Comparison of ENCODE assay signal across 13 cellular contexts in the genomic region with DNA sequence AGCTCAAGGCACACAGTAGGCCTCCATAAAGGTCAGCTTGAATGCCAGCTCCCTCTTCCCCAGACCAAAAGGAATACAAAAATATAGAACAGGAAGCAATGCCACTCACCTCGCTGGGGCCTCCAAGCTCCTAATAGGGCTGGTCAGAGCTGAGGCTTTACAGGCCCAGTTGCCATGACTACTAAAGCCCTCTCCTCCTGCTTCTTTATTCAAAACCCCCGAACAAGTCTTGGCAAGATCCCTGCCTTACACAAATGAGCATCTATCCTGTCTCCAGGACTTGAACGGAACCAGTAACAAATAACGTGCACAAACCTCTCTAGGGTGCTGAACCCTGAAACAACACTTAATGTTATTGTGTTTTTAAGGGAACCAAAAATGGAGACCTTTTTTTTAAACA.
DNase-seq lines count a peak whose midpoint lies in the region; FAIRE-seq and TF ChIP-seq lines count a peak whose summit lies in the region.
"Had no signal": no experiment of that assay in that cellular context is flagged by ENCODE, and none has a peak within 500 bp of the region (broad histone marks: within the 10 kb centered on the region; RNA-seq: fewer than 3 reads in every experiment).

No MANE protein-coding gene starts in this region.

- no peaks in the 10 kb centered on the region for H3K23me2 ChIP-seq in H1 (ENCODE audit: low read depth, low read length)

- H3K9me3 ChIP-seq in GM23248 (ENCODE audit: low read depth) (no peaks in the 10 kb centered on the region), H1 (ENCODE audit: insufficient read depth in 2 of 2, low read depth in 1 of 2, low read length in 1 of 2) (no peaks in the 10 kb centered on the region), neuronal stem cell (replicated peaks in 1 of 2; ENCODE audit: control insufficient read depth in 2 of 2, insufficient read depth in 1 of 2, low read depth in 1 of 2, low read length in 2 of 2) (peaks cover 0 to 13% of the 10 kb centered on the region in 2 donors), prostate gland (no peaks in the 10 kb centered on the region)
- no peaks in the 10 kb centered on the region for H3K9me3 ChIP-seq in CD8-positive, alpha-beta memory T cell (ENCODE audit: low read length)

- peaks cover 1 to 4% (median 3%) of the 10 kb centered on the region in 3 donors for H3K36me3 Mint-ChIP-seq in CD8-positive, alpha-beta memory T cell

- H3K27me3 Mint-ChIP-seq in CD8-positive, alpha-beta memory T cell: peaks cover 0 to 3% of the 10 kb centered on the region in 2 donors
- H3K27me3 Mint-ChIP-seq: activated T-cell treated with anti-CD3 and anti-CD28 coated beads, Interleukin-2, amount 50 U/mL, for 24 hours had no signal

- DNase-seq in GM23248 (no peak), NCI-H345 (lab: John Stamatoyannopoulos, UW) (peak; percentile 45), H1 (ENCODE audit: low read depth in 1 of 2, low spot score in 2 of 2) (no peak), neuronal stem cell (ENCODE audit: low spot score) (peak; percentile 40), SKM-1 treated with dmso at 0.1 percent for 144 hours (lab: John Stamatoyannopoulos, UW; ENCODE audit: unreplicated experiment) (no peak), SIG-M5 (lab: John Stamatoyannopoulos, UW) (no peak), prostate gland (ENCODE audit: low spot score) (no peak)
- no peak for DNase-seq in CD8-positive, alpha-beta memory T cell
- DNase-seq: activated T-cell treated with anti-CD3 and anti-CD28 coated beads, Interleukin-2, amount 50 U/mL, for 24 hours; NCI-H2107; stimulated activated CD4-positive, alpha-beta T cell treated with anti-CD3 and anti-CD28 coated beads, Interleukin-15, amount 100 ng/mL, for 24 hours; T-helper 2 cell had no signal

- in situ Hi-C loops in GM23248 (cut with MboI): no loop called here

- no peak overlapping the region for H3K4ac ChIP-seq in H1 (replicated peaks; ENCODE audit: insufficient read length, low read depth, low read length)
- no peak overlapping the region for H3K4ac ChIP-seq in neuronal stem cell (ENCODE audit: low read length)

- H3K79me2 ChIP-seq in GM23248 (ENCODE audit: insufficient read depth): peaks cover 3% of the 10 kb centered on the region; the same call in 1 of the 2 replicates
- no peaks in the 10 kb centered on the region for H3K79me2 ChIP-seq in H1 (ENCODE audit: control insufficient read depth in 1 of 2, insufficient read depth in 2 of 2, low read length in 2 of 2)

- no peaks in the 10 kb centered on the region for H3K36me3 ChIP-seq in GM23248 (ENCODE audit: low read depth)
- H3K36me3 ChIP-seq in H1 (ENCODE audit: control insufficient read depth in 2 of 4, insufficient read depth in 4 of 4, low read length in 3 of 4): no peaks in the 10 kb centered on the region
- H3K36me3 ChIP-seq in neuronal stem cell (replicated peaks in 1 of 2; ENCODE audit: control insufficient read depth in 2 of 2, insufficient read depth in 2 of 2, low read length in 2 of 2): no peaks in the 10 kb centered on the region
- no peaks in the 10 kb centered on the region for H3K36me3 ChIP-seq in CD8-positive, alpha-beta memory T cell (ENCODE audit: insufficient read depth, low read length)
- H3K36me3 ChIP-seq in prostate gland: no peaks in the 10 kb centered on the region

- H2BK20ac ChIP-seq in H1 (ENCODE audit: low read length): peak overlapping the region; percentile 13; the same call in 1 of the 2 replicates

- POLR2A ChIA-PET in H1 (lab: Charles Lee; ENCODE audit: partially characterized antibody): no interaction called here
- POLR2A ChIA-PET in CD8-positive, alpha-beta memory T cell (lab: Charles Lee): no interaction called here

- no peaks in the 10 kb centered on the region for H3K79me1 ChIP-seq in H1 (ENCODE audit: low read depth, low read length)
- no peaks in the 10 kb centered on the region for H3K79me1 ChIP-seq in neuronal stem cell (ENCODE audit: low read depth, low read length)

- no peak for TF ChIP-seq RAD21 in H1 (IDR thresholded peaks at IDR 0.05 in 1 of 2, conservative IDR thresholded peaks at IDR 0.05 in 1 of 2; ENCODE audit: low read depth in 2 of 2, low read length in 2 of 2)

- H3K9me2 ChIP-seq in GM23248 (ENCODE audit: insufficient read depth): no peaks in the 10 kb centered on the region

- no peaks in the 10 kb centered on the region for H4K20me1 ChIP-seq in GM23248 (ENCODE audit: insufficient read depth)
- H4K20me1 ChIP-seq in H1 (replicated peaks in 1 of 2; ENCODE audit: control insufficient read depth in 1 of 2, insufficient read depth in 2 of 2, low read length in 2 of 2): no peaks in the 10 kb centered on the region

- peaks cover 23% of the 10 kb centered on the region for H3F3A ChIP-seq in GM23248 (ENCODE audit: insufficient read depth)

- CTCF ChIA-PET in H1 (lab: Charles Lee; ENCODE audit: partially characterized antibody): interaction anchor here (1.4 kb wide), 1 partner anchor 9 kb away, joined by 5 read pairs; no protein-coding TSS in a partner anchor
- CTCF ChIA-PET in CD8-positive, alpha-beta memory T cell (lab: Charles Lee): no interaction called here

- H2BK12ac ChIP-seq in H1 (ENCODE audit: low read depth, low read length) (no peak overlapping the region), neuronal stem cell (ENCODE audit: low read length) (no peak overlapping the region)

- H3K4me1 ChIP-seq in GM23248 (ENCODE audit: insufficient read depth) (peaks cover 37% of the 10 kb centered on the region), H1 (replicated peaks in 1 of 4; ENCODE audit: control insufficient read depth in 3 of 4, insufficient read depth in 4 of 4, low read length in 3 of 4) (peaks cover 0 to 4% (median 0%) of the 10 kb centered on the region in 4 experiments; a peak in 4 of 7 replicates), neuronal stem cell (ENCODE audit: control insufficient read depth in 2 of 2, insufficient read depth in 1 of 2, low read depth in 1 of 2, low read length in 2 of 2) (peaks cover 18 to 23% of the 10 kb centered on the region in 2 donors), prostate gland (replicated peaks) (peaks cover 3% of the 10 kb centered on the region)
- no peaks in the 10 kb centered on the region for H3K4me1 ChIP-seq in CD8-positive, alpha-beta memory T cell (ENCODE audit: insufficient read depth, low read length)

- WGBS in GM23248 (ENCODE audit: low coverage in 1 of 2, low lambda C conversion rate in 2 of 2, missing lambda C conversion rate in 2 of 2), 2 experiments: 66 to 68% methylated on average over 4 of the region's 4 CpGs
- 86% methylated on average over 4 of the region's 4 CpGs; no CpG with 5 or more reads in 1 of the 2 experiments for WGBS in H1 (ENCODE audit: extremely low coverage in 1 of 2, insufficient coverage in 1 of 2, insufficient read length in 1 of 2, insufficient replicate concordance in 2 of 2, low coverage in 1 of 2, low lambda C conversion rate in 2 of 2, missing lambda C conversion rate in 1 of 2), 2 experiments
- no CpG with 5 or more reads among the region's 4 CpGs for WGBS in neuronal stem cell (ENCODE audit: extremely low coverage in 2 of 2, insufficient read length in 2 of 2, insufficient replicate concordance in 1 of 2), 2 donors
- WGBS in prostate gland: 57% methylated on average over 4 of the region's 4 CpGs

- no peak overlapping the region for H2BK15ac ChIP-seq in H1 (ENCODE audit: low read length)
- no peak overlapping the region for H2BK15ac ChIP-seq in neuronal stem cell (ENCODE audit: low read length)

- H3K27ac ChIP-seq in GM23248: peak overlapping the region; percentile 56
- no peak overlapping the region for H3K27ac ChIP-seq in H1 (ENCODE audit: low read depth, low read length)
- peak overlapping the region; percentile 79 for H3K27ac ChIP-seq in neuronal stem cell (replicated peaks; ENCODE audit: low read length)
- H3K27ac ChIP-seq in CD8-positive, alpha-beta memory T cell (ENCODE audit: low read depth, low read length): no peak overlapping the region
- H3K27ac ChIP-seq in prostate gland: no peak overlapping the region

- TF ChIP-seq CTCF in H1 (IDR thresholded peaks at IDR 0.05; ENCODE audit: control extremely low read depth in 1 of 3, insufficient read depth in 1 of 3, low read depth in 1 of 3, low read length in 3 of 3) (no peak), prostate gland (IDR thresholded peaks at IDR 0.05) (no peak)

- TF ChIP-seq EP300 in H1 (IDR thresholded peaks at IDR 0.05; ENCODE audit: borderline replicate concordance in 1 of 2, low read depth in 2 of 2, low read length in 2 of 2): no peak

- H3K18ac ChIP-seq in H1 (ENCODE audit: extremely low read depth, low read length) (no peak overlapping the region; the same call in 1 of the 2 replicates), neuronal stem cell (ENCODE audit: low read length) (peak overlapping the region; percentile 13)

- peak overlapping the region; percentile 57 for H3K4me2 ChIP-seq in GM23248 (ENCODE audit: unreplicated experiment)
- no peak overlapping the region for H3K4me2 ChIP-seq in H1 (ENCODE audit: insufficient read depth in 1 of 2, low read depth in 2 of 2, low read length in 2 of 2)
- H3K4me2 ChIP-seq in neuronal stem cell (ENCODE audit: insufficient read depth, low read length, poor library complexity, severe bottlenecking): peak overlapping the region; percentile 20

- intact Hi-C loops in prostate gland (cut with DNase I): no loop called here

- H2AK5ac ChIP-seq in H1 (ENCODE audit: low read depth, low read length): no peak overlapping the region
- no peak overlapping the region for H2AK5ac ChIP-seq in neuronal stem cell (ENCODE audit: low read depth, low read length)

- no peak overlapping the region for H3K27ac Mint-ChIP-seq in CD8-positive, alpha-beta memory T cell
- H3K27ac Mint-ChIP-seq: activated T-cell treated with anti-CD3 and anti-CD28 coated beads, Interleukin-2, amount 50 U/mL, for 24 hours had no signal

- H3K4me1 Mint-ChIP-seq in CD8-positive, alpha-beta memory T cell: no peaks in the 10 kb centered on the region

- H3K9ac ChIP-seq in GM23248 (no peak overlapping the region), H1 (replicated peaks in 1 of 4; ENCODE audit: extremely low read depth in 1 of 4, low read depth in 3 of 4, low read length in 3 of 4) (no peak overlapping the region), neuronal stem cell (ENCODE audit: low read depth, low read length, poor library complexity) (no peak overlapping the region)

- no peak overlapping the region for H4K5ac ChIP-seq in H1 (ENCODE audit: insufficient read length, low read depth, low read length)

- H3K9me3 Mint-ChIP-seq in CD8-positive, alpha-beta memory T cell: no peaks in the 10 kb centered on the region
- H3K9me3 Mint-ChIP-seq: activated T-cell treated with anti-CD3 and anti-CD28 coated beads, Interleukin-2, amount 50 U/mL, for 24 hours had no signal

- H3K4me3 ChIP-seq in GM23248 (no peak overlapping the region), H1 (ENCODE audit: extremely low read depth in 1 of 4, insufficient read depth in 2 of 4, low read depth in 3 of 4, low read length in 4 of 4) (no peak overlapping the region), neuronal stem cell (ENCODE audit: low read length in 2 of 2) (peak overlapping the region in 1 of 2 donors; percentile 4), prostate gland (no peak overlapping the region)
- no peak overlapping the region for H3K4me3 ChIP-seq in CD8-positive, alpha-beta memory T cell (ENCODE audit: low read length)

- H2BK5ac ChIP-seq in H1 (ENCODE audit: low read depth, low read length) (peak overlapping the region; percentile 31; the same call in 1 of the 2 replicates), neuronal stem cell (ENCODE audit: low read length) (no peak overlapping the region)

- H3K14ac ChIP-seq in H1 (ENCODE audit: insufficient read length): no peak overlapping the region
- no peak overlapping the region for H3K14ac ChIP-seq in neuronal stem cell (ENCODE audit: low read length)

- H3K56ac ChIP-seq in H1 (replicated peaks; ENCODE audit: insufficient read length, low read depth, low read length): no peak overlapping the region

- H2BK120ac ChIP-seq in H1 (replicated peaks; ENCODE audit: low read depth, low read length): no peak overlapping the region
- H2BK120ac ChIP-seq in neuronal stem cell (ENCODE audit: low read depth, low read length): no peak overlapping the region

- FAIRE-seq in H1 (lab: Jason Lieb, UNC): no peak
- FAIRE-seq: H54 had no signal

- no peak overlapping the region for H3K4me3 Mint-ChIP-seq in CD8-positive, alpha-beta memory T cell
- H3K4me3 Mint-ChIP-seq: activated T-cell treated with anti-CD3 and anti-CD28 coated beads, Interleukin-2, amount 50 U/mL, for 24 hours had no signal

- H2AFZ ChIP-seq in GM23248: no peak overlapping the region; the same call in 1 of the 2 replicates
- no peak overlapping the region; the same call in 1 of the 2 replicates for H2AFZ ChIP-seq in H1 (ENCODE audit: low read length)
- H2AFZ ChIP-seq in neuronal stem cell (ENCODE audit: low read length): peak overlapping the region; percentile 26

- no peak for TF ChIP-seq POLR2A in H1 (IDR thresholded peaks at IDR 0.05; ENCODE audit: control extremely low read depth in 1 of 2, low read depth in 2 of 2, low read length in 2 of 2)
- TF ChIP-seq POLR2A in prostate gland (IDR thresholded peaks at IDR 0.05): no peak

- no peak overlapping the region for H4K8ac ChIP-seq in H1 (ENCODE audit: extremely low read depth, insufficient read depth, low read length)
- no peak overlapping the region for H4K8ac ChIP-seq in neuronal stem cell (ENCODE audit: low read depth, low read length)

- no peak overlapping the region for H4K91ac ChIP-seq in H1 (replicated peaks; ENCODE audit: insufficient read length, low read length)
- H4K91ac ChIP-seq in neuronal stem cell (ENCODE audit: low read depth, low read length, poor library complexity): no peak overlapping the region

- no peak overlapping the region for H3K23ac ChIP-seq in H1 (ENCODE audit: insufficient read length)
- no peak overlapping the region for H3K23ac ChIP-seq in neuronal stem cell (ENCODE audit: low read depth, low read length, poor library complexity)

- H3K27me3 ChIP-seq in GM23248 (replicated peaks; ENCODE audit: insufficient read depth) (no peaks in the 10 kb centered on the region), H1 (replicated peaks in 1 of 4; ENCODE audit: control insufficient read depth in 3 of 4, extremely low read depth in 1 of 4, insufficient read depth in 3 of 4, low read length in 3 of 4) (no peaks in the 10 kb centered on the region; a peak in 1 of 7 replicates), neuronal stem cell (ENCODE audit: control insufficient read depth in 3 of 3, insufficient read depth in 3 of 3, low read depth in 1 of 3, low read length in 3 of 3) (no peaks in the 10 kb centered on the region), prostate gland (replicated peaks; ENCODE audit: insufficient read depth) (no peaks in the 10 kb centered on the region)
- no peaks in the 10 kb centered on the region for H3K27me3 ChIP-seq in CD8-positive, alpha-beta memory T cell (ENCODE audit: insufficient read depth, low read length, poor library complexity, severe bottlenecking)

Comparison
In these comparisons a context has a peak if more than half of its experiments do, and no peak if none do; other contexts are left out.
1. DNase-seq: peak in NCI-H345 (single experiment) and neuronal stem cell (single experiment); none in GM23248 (single experiment), H1 (0 of 2), CD8-positive, alpha-beta memory T cell (0 of 5), SKM-1 treated with dmso at 0.1 percent for 144 hours (single experiment), SIG-M5 (single experiment) and prostate gland (single experiment).
2. H3K27ac ChIP-seq: peak in GM23248 (single experiment) and neuronal stem cell (single experiment); none in H1 (single experiment), CD8-positive, alpha-beta memory T cell (single experiment) and prostate gland (0 of 2).
3. H3K4me2 ChIP-seq: peak in GM23248 (single experiment) and neuronal stem cell (single experiment); none in H1 (0 of 2).